Comparison of ENCODE assay signal across 11 cellular contexts in the genomic region with DNA sequence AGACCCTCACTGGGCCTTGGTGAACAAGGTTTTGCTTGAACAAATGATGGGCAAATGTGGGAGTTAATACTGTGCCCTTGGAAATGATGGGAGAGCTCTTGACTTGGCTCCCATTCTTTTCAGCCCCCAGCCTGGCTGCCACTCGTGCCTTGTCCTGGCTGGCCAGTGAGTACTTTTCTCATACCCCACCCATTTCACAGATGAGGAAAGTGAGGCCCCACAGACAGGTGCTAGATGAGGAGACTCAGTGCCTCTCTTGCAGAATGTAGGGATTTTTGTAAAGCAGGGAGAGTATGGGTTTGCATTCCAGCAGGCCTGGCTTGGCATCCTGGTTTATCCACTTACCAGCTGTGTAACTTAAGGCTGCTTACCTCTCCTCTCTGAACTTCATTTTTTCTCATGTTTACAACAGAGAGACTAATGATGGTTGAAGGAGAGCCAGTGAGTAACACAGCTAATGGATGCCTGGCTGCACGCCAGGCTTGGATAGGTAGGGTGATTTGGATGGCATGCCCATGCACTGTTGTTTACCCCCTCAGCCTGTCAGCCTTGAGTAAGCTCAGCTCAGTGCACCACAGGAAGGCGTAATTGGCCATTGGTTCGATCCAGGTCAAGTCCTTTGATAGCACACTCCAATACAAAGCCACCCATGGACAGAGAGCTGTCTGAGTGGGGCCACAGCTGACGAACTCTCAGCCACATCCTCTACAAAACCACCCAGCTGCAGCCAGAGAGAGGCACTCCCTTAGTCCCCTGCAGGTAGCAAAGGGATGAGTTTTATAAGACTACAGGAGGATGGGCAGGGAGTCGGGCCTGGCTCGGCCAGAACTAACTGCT.
DNase-seq lines count a peak whose midpoint lies in the region; TF ChIP-seq lines count a peak whose summit lies in the region.
"Had no signal": no experiment of that assay in that cellular context is flagged by ENCODE, and none has a peak within 500 bp of the region (broad histone marks: within the 10 kb centered on the region; RNA-seq: fewer than 3 reads in every experiment).

No MANE protein-coding gene starts in this region.

- H3K9ac ChIP-seq in muscle layer of colon (ENCODE audit: low read length), result no peak overlapping the region

- POLR2A ChIA-PET in HEK293T (lab: Yijun Ruan, JAX), result no interaction called here

- peaks cover 28% of the 10 kb centered on the region for H3K4me1 ChIP-seq in muscle layer of colon (ENCODE audit: insufficient read depth, low read length)

- H3K27ac ChIP-seq in muscle layer of colon (ENCODE audit: low read depth, low read length), result peak overlapping the region; percentile 64
- H3K27ac ChIP-seq: VCaP had no signal

- no peaks in the 10 kb centered on the region for H3K9me3 ChIP-seq in muscle layer of colon (ENCODE audit: low read length)

- peak; percentile 60 for DNase-seq in DMS53 treated with DMSO at 0.1 percent for 48 hours (lab: John Stamatoyannopoulos, UW; ENCODE audit: unreplicated experiment)
- DNase-seq in NCI-H146 treated with DMSO at 0.1 percent for 48 hours (lab: John Stamatoyannopoulos, UW; ENCODE audit: unreplicated experiment), result peak; percentile 92
- DNase-seq in SHP77 (lab: John Stamatoyannopoulos, UW), result peak; percentile 57 to 58
- no peak for DNase-seq in activated T-cell treated with anti-CD3 and anti-CD28 coated beads for 4 hours
- DNase-seq in stimulated activated CD4-positive, alpha-beta T cell treated with anti-CD3 and anti-CD28 coated beads, Interleukin-12 subunit alpha, Interleukin-12 subunit beta, amount 100 ng/mL, for 4 hours, result no peak
- no peak for DNase-seq in HEK293T (ENCODE audit: extremely low spot score)
- DNase-seq in globus pallidus (ENCODE audit: low spot score), result no peak
- DNase-seq: NCI-H526 treated with DMSO at 0.1 percent for 48 hours, occipital lobe had no signal

- CTCF ChIA-PET in HEK293T (lab: Yijun Ruan, JAX), result interaction anchor here (0.7 kb wide), 1 partner anchor 423 kb away, joined by 6 read pairs; no protein-coding TSS in a partner anchor

- no peaks in the 10 kb centered on the region for H3K27me3 ChIP-seq in muscle layer of colon (ENCODE audit: control insufficient read depth in 1 of 2, insufficient read depth in 2 of 2, low read length in 2 of 2)

- H3K4me3 ChIP-seq in muscle layer of colon (ENCODE audit: low read depth in 1 of 2, low read length in 2 of 2), result no peak overlapping the region

- no peaks in the 10 kb centered on the region for H3K36me3 ChIP-seq in muscle layer of colon (ENCODE audit: insufficient read depth, low read length)

TF ChIP-seq in HEK293T, 16 proteins besides CTCF, POLR2A, EP300 and RAD21:
- TF ChIP-seq SP1 (IDR thresholded peaks at IDR 0.05), result no peak

Comparison
In these comparisons a context has a peak if more than half of its experiments do, and no peak if none do; other contexts are left out.
1. DNase-seq: peak in DMS53 treated with DMSO at 0.1 percent for 48 hours (single experiment), NCI-H146 treated with DMSO at 0.1 percent for 48 hours (single experiment) and SHP77 (2 of 2); none in activated T-cell treated with anti-CD3 and anti-CD28 coated beads for 4 hours (single experiment), stimulated activated CD4-positive, alpha-beta T cell treated with anti-CD3 and anti-CD28 coated beads, Interleukin-12 subunit alpha, Interleukin-12 subunit beta, amount 100 ng/mL, for 4 hours (single experiment), HEK293T (single experiment) and globus pallidus (single experiment).